In genomic region chr11:64619811-64620285, GRCh38 we compare ENCODE assay signal across 10 cellular contexts. TPM values are rescaled to one million over a fixed set of nuclear protein-coding genes. Genes with fewer than 3 reads are reported as not detected.
DNase-seq lines count a peak whose midpoint lies in the region; ATAC-seq and TF ChIP-seq lines count a peak whose summit lies in the region.
"Had no signal": no experiment of that assay in that cellular context is flagged by ENCODE, and none has a peak within 500 bp of the region (broad histone marks: within the 10 kb centered on the region; RNA-seq: fewer than 3 reads in every experiment).

No MANE protein-coding gene starts in this region.

- peaks cover 3% of the 10 kb centered on the region for H3K4me1 Mint-ChIP-seq in endodermal cell
- peaks cover 30% of the 10 kb centered on the region for H3K4me1 Mint-ChIP-seq in nephron

- ATAC-seq in GM18867 (IDR thresholded peaks at IDR 0.05; ENCODE audit: unreplicated experiment), result no peak

- no peaks in the 10 kb centered on the region for H3K9me3 Mint-ChIP-seq in endodermal cell
- H3K9me3 Mint-ChIP-seq in nephron, result no peaks in the 10 kb centered on the region
- H3K9me3 Mint-ChIP-seq: stimulated activated naive CD8-positive, alpha-beta T cell treated with anti-CD3 and anti-CD28 coated beads, Interleukin-15, Interleukin-2, amounts not matched to agents 100 ng/mL and 50 ng/mL, for 24 hours had no signal

- H3K4me3 Mint-ChIP-seq in endodermal cell (no peak overlapping the region), nephron (peak overlapping the region; percentile 79 to 81 (median 81))
- H3K4me3 Mint-ChIP-seq: stimulated activated naive CD8-positive, alpha-beta T cell treated with anti-CD3 and anti-CD28 coated beads, Interleukin-15, Interleukin-2, amounts not matched to agents 100 ng/mL and 50 ng/mL, for 24 hours had no signal

- peak overlapping the region; percentile 82 for H3K27ac ChIP-seq in endodermal cell (ENCODE audit: low read depth, low read length)

- 80% methylated on average over 4 of the region's 4 CpGs; no CpG with 5 or more reads in 1 of the 2 experiments for WGBS in endodermal cell (ENCODE audit: insufficient coverage in 1 of 2, insufficient read length in 1 of 2), 2 experiments

- no peaks in the 10 kb centered on the region for H3K4me1 ChIP-seq in endodermal cell (ENCODE audit: control insufficient read depth, insufficient read depth, low read length)

- H3K36me3 Mint-ChIP-seq in endodermal cell (ENCODE audit: low read depth) (no peaks in the 10 kb centered on the region), nephron (ENCODE audit: low read depth) (peaks cover 31% of the 10 kb centered on the region)

- no peak overlapping the region for H3K9ac ChIP-seq in endodermal cell (ENCODE audit: extremely low read depth, low read length, poor library complexity, severe bottlenecking)

- DNase-seq in DMS79 treated with DMSO at 0.1 percent for 48 hours (lab: John Stamatoyannopoulos, UW), result peak; percentile 77
- DNase-seq in NCI-H1092 treated with DMSO at 0.1 percent for 48 hours (lab: John Stamatoyannopoulos, UW), result peak; percentile 57
- peak; percentile 83 for DNase-seq in endodermal cell
- DNase-seq in activated CD8-positive, alpha-beta memory T cell treated with anti-CD3 and anti-CD28 coated beads, Interleukin-2, amount 50 U/mL, for 4 hours, result no peak
- no peak for DNase-seq in GM13977 (ENCODE audit: low spot score)
- DNase-seq in NCI-H1436 (lab: John Stamatoyannopoulos, UW), result no peak

- no peaks in the 10 kb centered on the region for H3K27me3 ChIP-seq in endodermal cell (ENCODE audit: control insufficient read depth, insufficient read depth, low read length, poor library complexity, severe bottlenecking)

- H3K27ac Mint-ChIP-seq in endodermal cell (peak overlapping the region; percentile 61), nephron (peak overlapping the region; percentile 99 to 100 (median 99))
- H3K27ac Mint-ChIP-seq: stimulated activated naive CD8-positive, alpha-beta T cell treated with anti-CD3 and anti-CD28 coated beads, Interleukin-15, Interleukin-2, amounts not matched to agents 100 ng/mL and 50 ng/mL, for 24 hours had no signal

- H3K36me3 ChIP-seq in endodermal cell (ENCODE audit: control insufficient read depth, insufficient read depth, low read length), result no peaks in the 10 kb centered on the region

- no peak for TF ChIP-seq CTCF in endodermal cell (conservative IDR thresholded peaks at IDR 0.05)
- no peak for TF ChIP-seq CTCF in nephron (IDR thresholded peaks at IDR 0.05; ENCODE audit: unreplicated experiment in 3 of 3)
- TF ChIP-seq CTCF in GM13977 (IDR thresholded peaks at IDR 0.05; ENCODE audit: extremely low read depth, insufficient read depth, missing control alignments), result no peak

- in situ Hi-C loops in GM13977 (cut with MboI; ENCODE audit: low pct_unique_long_range_greater_than_20kb, low sequenced_read_pairs, unreplicated experiment), result no loop called here

- H3K27me3 Mint-ChIP-seq in endodermal cell (ENCODE audit: insufficient read depth) (no peaks in the 10 kb centered on the region), nephron (ENCODE audit: low read depth) (peaks cover 3% of the 10 kb centered on the region)
- H3K27me3 Mint-ChIP-seq: stimulated activated naive CD8-positive, alpha-beta T cell treated with anti-CD3 and anti-CD28 coated beads, Interleukin-15, Interleukin-2, amounts not matched to agents 100 ng/mL and 50 ng/mL, for 24 hours had no signal

- H3K4me3 ChIP-seq in endodermal cell (ENCODE audit: low read length), result no peak overlapping the region

- H3K9me3 ChIP-seq in endodermal cell (ENCODE audit: control insufficient read depth, low read length), result no peaks in the 10 kb centered on the region

RNA-seq across cellular contexts. Expression of gene SLC22A12, which starts 28.8 kb away (rescaled TPM):
- total RNA-seq in endodermal cell, result not detected
- polyA plus RNA-seq in endodermal cell (2013, experiment 1 of 2), result not detected
- not detected for polyA plus RNA-seq in endodermal cell (2013, experiment 2 of 2)
- polyA plus RNA-seq: keratinocyte had no signal

Comparison
In these comparisons a context has a peak if more than half of its experiments do, and no peak if none do; other contexts are left out.
1. DNase-seq: peak in DMS79 treated with DMSO at 0.1 percent for 48 hours (single experiment), NCI-H1092 treated with DMSO at 0.1 percent for 48 hours (single experiment) and endodermal cell (single experiment); none in activated CD8-positive, alpha-beta memory T cell treated with anti-CD3 and anti-CD28 coated beads, Interleukin-2, amount 50 U/mL, for 4 hours (single experiment), GM13977 (single experiment) and NCI-H1436 (single experiment).